10 cellular contexts compared by ENCODE assay signal in genomic region chr5:173547579-173547978, GRCh38.
A peak's percentile ranks its signal among the peaks of the same experiment; 100 is the strongest.
DNase-seq lines count a peak whose midpoint lies in the region; ATAC-seq, FAIRE-seq and TF ChIP-seq lines count a peak whose summit lies in the region.
"Had no signal": no experiment of that assay in that cellular context is flagged by ENCODE, and none has a peak within 500 bp of the region (broad histone marks: within the 10 kb centered on the region; RNA-seq: fewer than 3 reads in every experiment).

No MANE protein-coding gene starts in this region.

- no peak overlapping the region for H3K9ac ChIP-seq in K562 (ENCODE audit: insufficient read depth in 1 of 2, low read depth in 2 of 2, low read length in 2 of 2)
- H3K9ac ChIP-seq: parathyroid adenoma had no signal

- FAIRE-seq in K562 (lab: Jason Lieb, UNC): no peak

- no peak for TF ChIP-seq RAD21 in K562 (CRISPR knock-in tag; conservative IDR thresholded peaks at IDR 0.05 in 1 of 2, IDR thresholded peaks at IDR 0.05 in 1 of 2)

- peaks cover 15 to 62% of the 10 kb centered on the region in 2 experiments for H3K27me3 ChIP-seq in K562 (ENCODE audit: control insufficient read depth in 2 of 2, insufficient read depth in 2 of 2, low read length in 2 of 2)

- no peak overlapping the region for H3K27ac ChIP-seq in K562 (ENCODE audit: extremely low read depth, low read depth, low read length)
- H3K27ac ChIP-seq: parathyroid adenoma, SJSA1 had no signal

- in situ Hi-C loops in K562 (cut with MboI): no loop called here

- no peak overlapping the region for H3K4me2 ChIP-seq in K562 (ENCODE audit: insufficient read depth, low read length)

- no peaks in the 10 kb centered on the region for H3K79me2 ChIP-seq in K562 (ENCODE audit: control insufficient read depth, insufficient read depth, low read length)
- H3K79me2 ChIP-seq: parathyroid adenoma had no signal

- BruUV-seq in K562 (replicated peaks; lab: Mats Ljungman, UMichigan): no TSS peak

- no peak for TF ChIP-seq CTCF in K562 (IDR thresholded peaks at IDR 0.05 in 2 of 3, conservative IDR thresholded peaks at IDR 0.05 in 1 of 3; ENCODE audit: insufficient read depth in 2 of 3, low read depth in 1 of 3, low read length in 3 of 3)

- H3K4me3 ChIP-seq in K562: no peak overlapping the region
- H3K4me3 ChIP-seq: SJSA1 had no signal

- POLR2A ChIA-PET in K562 (lab: Yijun Ruan, JAX): no interaction called here

- no peak overlapping the region for H2AFZ ChIP-seq in K562 (ENCODE audit: low read depth, low read length)
- H2AFZ ChIP-seq: parathyroid adenoma had no signal

- no peaks in the 10 kb centered on the region for H3K4me1 ChIP-seq in K562 (replicated peaks in 1 of 2; ENCODE audit: control insufficient read depth in 2 of 2, insufficient read depth in 2 of 2, low read length in 2 of 2)
- H3K4me1 ChIP-seq: parathyroid adenoma, SJSA1 had no signal

- peak; percentile 32 for DNase-seq in GM19238 (ENCODE audit: insufficient read length, low spot score)
- no peak for DNase-seq in K562 (ENCODE audit: extremely low read depth in 1 of 4, low spot score in 3 of 4)
- peak; percentile 8 for DNase-seq in stromal cell of bone marrow (ENCODE audit: low read depth)
- no peak for DNase-seq in NCI-H128 (lab: John Stamatoyannopoulos, UW; ENCODE audit: unreplicated experiment)
- DNase-seq in T-helper 1 cell: no peak
- DNase-seq: NCI-H1694 treated with DMSO at 0.1 percent for 48 hours had no signal

- no peaks in the 10 kb centered on the region; the same call in 1 of the 2 replicates for H4K20me1 ChIP-seq in K562 (replicated peaks; ENCODE audit: control insufficient read depth, insufficient read depth, low read length)

- no peaks in the 10 kb centered on the region for H3K36me3 ChIP-seq in K562 (ENCODE audit: control insufficient read depth, insufficient read depth, low read length)
- H3K36me3 ChIP-seq: SJSA1 had no signal

- H3K9me1 ChIP-seq in K562 (ENCODE audit: control insufficient read depth, insufficient read depth, low read length): no peaks in the 10 kb centered on the region

- ATAC-seq in HG03045 (IDR thresholded peaks at IDR 0.05; ENCODE audit: unreplicated experiment) (peak; percentile 64), K562 (no peak), HG02970 (IDR thresholded peaks at IDR 0.05; ENCODE audit: low FRiP score, unreplicated experiment) (no peak)

- intact Hi-C loops in K562 (cut with micrococcal nuclease): no loop called here

- WGBS in K562 (ENCODE audit: insufficient coverage, low coverage, missing lambda C conversion rate): 3% methylated on average over 3 of the region's 3 CpGs

- TF ChIP-seq EP300 in K562 (IDR thresholded peaks at IDR 0.05; ENCODE audit: low read length): no peak

- TF ChIP-seq POLR2A in K562 (conservative IDR thresholded peaks at IDR 0.05): no peak

- no peaks in the 10 kb centered on the region for H3K9me3 ChIP-seq in K562 (replicated peaks; ENCODE audit: control insufficient read depth, insufficient read depth, low read depth, low read length)
- H3K9me3 ChIP-seq: SJSA1 had no signal

- CTCF ChIA-PET in K562 (lab: Yijun Ruan, JAX; ENCODE audit: low intra/inter-chr PET ratio): no interaction called here

TF ChIP-seq in K562, 482 proteins besides CTCF, POLR2A, EP300 and RAD21:
- TF ChIP-seq RBM17 (IDR thresholded peaks at IDR 0.05; ENCODE audit: borderline replicate concordance, low read depth, low read length) (no peak), NFIC (IDR thresholded peaks at IDR 0.05) (peak; percentile 58)

Comparison
In these comparisons a context has a peak if more than half of its experiments do, and no peak if none do; other contexts are left out.
1. DNase-seq: peak in GM19238 (single experiment) and stromal cell of bone marrow (single experiment); none in K562 (0 of 4), NCI-H128 (single experiment) and T-helper 1 cell (0 of 5).